Comparison of ENCODE assay signal across 20 cellular contexts in genomic region chr2:12879649-12880048, GRCh38.
"Had no signal": no experiment of that assay in that cellular context is flagged by ENCODE, and none has a peak within 500 bp of the region (broad histone marks: within the 10 kb centered on the region; RNA-seq: fewer than 3 reads in every experiment).

No MANE protein-coding gene starts in this region.

- DNase-seq: IMR-90, Kasumi-1, MM.1S, NCI-H1092 treated with DMSO at 0.1 percent for 48 hours, NCI-H1436, NCI-H187, NCI-H2029, NCI-H2081 treated with DMSO at 0.1 percent for 48 hours, NCI-H2171 treated with DMSO at 0.1 percent for 48 hours, NCI-H345, NCI-H446 treated with DMSO at 0.1 percent for 48 hours, NCI-H510A treated with DMSO at 0.1 percent for 48 hours, NCI-H526, Right ventricle myocardium superior, RPMI8226, SIG-M5 had no signal

- FAIRE-seq: RCC 7860 had no signal

- H3K4me2 ChIP-seq: KMS-11 had no signal

- H3K36me3 ChIP-seq: SJSA1 had no signal

- H3K27me3 ChIP-seq: SJSA1 had no signal

- H3K9ac ChIP-seq: KMS-11 had no signal

- H3K4me3 ChIP-seq: SJSA1, SK-N-MC had no signal

- H3K9me3 ChIP-seq: SJSA1 had no signal

- H3K27ac ChIP-seq: KMS-11, SJSA1, SK-N-MC had no signal
